18 cellular contexts compared by ENCODE assay signal in the genomic region with DNA sequence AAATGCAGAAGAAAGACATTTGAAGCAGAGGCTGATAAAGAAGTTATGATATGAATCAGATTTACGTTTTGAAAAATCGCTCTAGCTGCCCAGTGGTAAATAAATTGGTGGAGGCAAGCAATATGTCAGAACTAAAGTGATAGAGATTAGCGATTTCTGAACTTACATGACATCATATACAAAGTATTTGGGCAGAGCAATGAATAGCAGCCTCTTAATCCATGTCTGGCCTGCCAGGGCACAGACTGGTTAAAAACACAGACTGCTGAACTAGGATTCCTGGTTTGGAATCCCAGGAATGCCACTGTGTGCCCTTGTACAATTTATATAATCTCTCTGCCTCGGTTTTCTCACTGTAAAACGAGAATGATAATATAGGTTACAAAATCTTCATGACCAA.
DNase-seq lines count a peak whose midpoint lies in the region; ATAC-seq, FAIRE-seq and TF ChIP-seq lines count a peak whose summit lies in the region.
"Had no signal": no experiment of that assay in that cellular context is flagged by ENCODE, and none has a peak within 500 bp of the region (broad histone marks: within the 10 kb centered on the region; RNA-seq: fewer than 3 reads in every experiment).

No MANE protein-coding gene starts in this region.

- H3K27me3 ChIP-seq in right atrium auricular region (no peaks in the 10 kb centered on the region), astrocyte (ENCODE audit: insufficient read depth, low read length) (no peaks in the 10 kb centered on the region), left lung (no peaks in the 10 kb centered on the region)
- H3K27me3 ChIP-seq: cardiac muscle cell, tibial nerve had no signal

- H3K4me3 Mint-ChIP-seq in astrocyte (ENCODE audit: unreplicated experiment) = no peak overlapping the region
- H3K4me3 Mint-ChIP-seq: CD8-positive, alpha-beta T cell; T-helper 17 cell had no signal

- H3K4me1 ChIP-seq in right atrium auricular region (peaks cover 0 to 4% of the 10 kb centered on the region in 2 donors), astrocyte (ENCODE audit: insufficient read depth, low read length) (no peaks in the 10 kb centered on the region), left lung (no peaks in the 10 kb centered on the region)

- H3K9me3 ChIP-seq in right atrium auricular region (no peaks in the 10 kb centered on the region), astrocyte (ENCODE audit: insufficient read depth, low read depth, low read length) (no peaks in the 10 kb centered on the region), left lung (no peaks in the 10 kb centered on the region)
- H3K9me3 ChIP-seq: tibial nerve had no signal

- H3K36me3 Mint-ChIP-seq in astrocyte (ENCODE audit: low read depth, unreplicated experiment) = peaks cover 2% of the 10 kb centered on the region
- H3K36me3 Mint-ChIP-seq: CD8-positive, alpha-beta T cell had no signal

- DNase-seq in Right ventricle myocardium superior (no peak), right atrium auricular region (ENCODE audit: low spot score) (no peak), astrocyte (ENCODE audit: low read depth) (peak; percentile 12), left lung (no peak), urothelium cell line (ENCODE audit: low spot score) (peak; percentile 81), nucleus accumbens (lab: John Stamatoyannopoulos, UW) (no peak), NAMALWA (ENCODE audit: low spot score) (no peak)
- DNase-seq: activated naive CD4-positive, alpha-beta T cell treated with anti-CD3 and anti-CD28 coated beads, Interleukin-2, amount 50 U/mL, for 16 hours; CD8-positive, alpha-beta T cell; foreskin melanocyte; GM23248; NCI-H2107; RPMI8226; stimulated activated CD4-positive, alpha-beta T cell treated with anti-CD3 and anti-CD28 coated beads, Interleukin-4, amount 100 ng/mL, for 24 hours; T-helper 17 cell had no signal

- peak overlapping the region; percentile 22 for H3K4me2 ChIP-seq in astrocyte (ENCODE audit: low read length)

- peak overlapping the region; percentile 22 for H3K27ac Mint-ChIP-seq in astrocyte (ENCODE audit: unreplicated experiment)
- H3K27ac Mint-ChIP-seq: CD8-positive, alpha-beta T cell; T-helper 17 cell had no signal

- H3K36me3 ChIP-seq in right atrium auricular region (no peaks in the 10 kb centered on the region), astrocyte (ENCODE audit: insufficient read depth, low read length) (no peaks in the 10 kb centered on the region), left lung (no peaks in the 10 kb centered on the region)
- H3K36me3 ChIP-seq: cardiac muscle cell, tibial nerve had no signal

- H3K9me3 Mint-ChIP-seq in astrocyte (ENCODE audit: unreplicated experiment) = peaks cover 4% of the 10 kb centered on the region
- H3K9me3 Mint-ChIP-seq: CD8-positive, alpha-beta T cell had no signal

- no peaks in the 10 kb centered on the region for H4K20me1 ChIP-seq in astrocyte (ENCODE audit: insufficient read depth, low read length)

- no peaks in the 10 kb centered on the region for H3K27me3 Mint-ChIP-seq in astrocyte (ENCODE audit: low read depth, unreplicated experiment)
- H3K27me3 Mint-ChIP-seq: T-helper 17 cell had no signal

- TF ChIP-seq CTCF in right atrium auricular region (IDR thresholded peaks at IDR 0.05) (no peak), astrocyte (IDR thresholded peaks at IDR 0.05; ENCODE audit: insufficient read depth, low read depth, low read length) (no peak), left lung (IDR thresholded peaks at IDR 0.05) (no peak)

- H3K4me3 ChIP-seq in right atrium auricular region = no peak overlapping the region
- no peak overlapping the region for H3K4me3 ChIP-seq in astrocyte (ENCODE audit: insufficient read depth, low read depth, low read length)
- no peak overlapping the region for H3K4me3 ChIP-seq in left lung
- H3K4me3 ChIP-seq: cardiac muscle cell, GM23248, tibial nerve had no signal

- no peak overlapping the region for H3K9ac ChIP-seq in astrocyte (ENCODE audit: low read length)
- H3K9ac ChIP-seq: GM23248 had no signal

- H3K79me2 ChIP-seq in astrocyte (ENCODE audit: insufficient read depth, low read length) = no peaks in the 10 kb centered on the region

- intact Hi-C loops in Right ventricle myocardium superior (cut with DNase I) = no loop called here
- intact Hi-C loops in left lung (cut with DNase I) = no loop called here

- FAIRE-seq in astrocyte (lab: Jason Lieb, UNC) (no peak), urothelium cell line (lab: Jason Lieb, UNC) (no peak)

- no peak overlapping the region for H2AFZ ChIP-seq in astrocyte (ENCODE audit: low read depth, low read length)
- H2AFZ ChIP-seq: GM23248 had no signal

- peak; percentile 82 for ATAC-seq in Right ventricle myocardium superior (ENCODE audit: poor library complexity)
- ATAC-seq in left lung = peak; percentile 67
- ATAC-seq in HG03469 (IDR thresholded peaks at IDR 0.05; ENCODE audit: unreplicated experiment) = no peak
- ATAC-seq: CD8-positive, alpha-beta T cell; T-helper 17 cell had no signal

- no peak overlapping the region for H3K27ac ChIP-seq in right atrium auricular region
- no peak overlapping the region for H3K27ac ChIP-seq in astrocyte (ENCODE audit: low read depth, low read length)
- no peak overlapping the region for H3K27ac ChIP-seq in left lung
- H3K27ac ChIP-seq: cardiac muscle cell, GM23248, tibial nerve had no signal

- H3K4me1 Mint-ChIP-seq in astrocyte (ENCODE audit: low read depth, unreplicated experiment) = peaks cover 13% of the 10 kb centered on the region

Comparison
In these comparisons a context has a peak if more than half of its experiments do, and no peak if none do; other contexts are left out.
1. DNase-seq: peak in astrocyte (single experiment) and urothelium cell line (single experiment); none in Right ventricle myocardium superior (single experiment), right atrium auricular region (single experiment), left lung (0 of 2), nucleus accumbens (0 of 56) and NAMALWA (single experiment).